ENCODE assay signal across 13 cellular contexts in the genomic region with DNA sequence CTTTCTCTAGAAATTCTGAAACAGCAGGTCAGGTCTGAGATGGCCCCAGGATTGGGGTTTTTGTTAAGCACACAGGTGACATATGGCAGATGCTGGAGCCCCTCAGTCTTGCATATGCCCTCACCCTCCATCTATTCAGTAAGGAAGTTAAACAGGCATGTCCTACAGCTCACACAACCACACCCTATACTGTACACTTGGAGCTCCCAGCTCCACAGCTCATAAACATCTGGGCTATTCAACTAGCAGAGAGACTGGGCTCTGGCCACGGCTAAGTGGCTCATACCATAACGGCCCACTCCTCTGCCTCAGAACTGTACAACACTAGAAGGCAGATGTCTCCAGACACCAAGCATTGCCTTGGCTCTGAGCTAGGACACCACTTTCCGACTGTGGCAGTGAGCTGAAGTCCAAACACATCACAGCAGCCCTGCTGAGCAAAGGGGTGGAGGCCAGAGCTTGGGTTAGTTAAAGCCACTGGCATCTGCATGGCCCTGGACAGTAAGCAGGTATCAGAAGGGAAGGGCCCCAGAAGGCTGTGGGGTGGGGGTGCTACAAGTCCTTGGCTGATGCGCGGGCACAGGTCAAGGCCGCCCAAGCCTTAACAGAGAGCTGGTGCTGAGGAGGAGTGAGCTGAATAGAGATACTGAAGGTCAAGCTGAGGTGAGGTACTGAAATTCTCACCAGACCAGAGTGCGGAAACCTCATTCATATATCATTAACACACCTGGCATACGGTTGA.
DNase-seq lines count a peak whose midpoint lies in the region; ATAC-seq and TF ChIP-seq lines count a peak whose summit lies in the region.
"Had no signal": no experiment of that assay in that cellular context is flagged by ENCODE, and none has a peak within 500 bp of the region (broad histone marks: within the 10 kb centered on the region; RNA-seq: fewer than 3 reads in every experiment).

No MANE protein-coding gene starts in this region.

- H3K27me3 ChIP-seq in CD8-positive, alpha-beta T cell (ENCODE audit: insufficient read depth, low read length): no peaks in the 10 kb centered on the region

- no peak for TF ChIP-seq CTCF in fibroblast of villous mesenchyme (IDR thresholded peaks at IDR 0.05; ENCODE audit: insufficient read depth, low read depth, low read length)
- TF ChIP-seq CTCF in CD8-positive, alpha-beta T cell (IDR thresholded peaks at IDR 0.05): no peak

- peaks cover 2% of the 10 kb centered on the region for H3K4me1 Mint-ChIP-seq in CD8-positive, alpha-beta T cell (ENCODE audit: low read depth)
- peaks cover 3% of the 10 kb centered on the region for H3K4me1 Mint-ChIP-seq in activated naive CD4-positive, alpha-beta T cell treated with anti-CD3 and anti-CD28 coated beads, Interleukin-2, amount 10 ng/mL, durations not matched to agents 7 days and 5 days

- H3K9me3 Mint-ChIP-seq in CD8-positive, alpha-beta T cell: no peaks in the 10 kb centered on the region
- no peaks in the 10 kb centered on the region for H3K9me3 Mint-ChIP-seq in activated naive CD4-positive, alpha-beta T cell treated with anti-CD3 and anti-CD28 coated beads, Interleukin-2, amount 10 ng/mL, durations not matched to agents 7 days and 5 days
- H3K9me3 Mint-ChIP-seq: activated CD4-positive, alpha-beta memory T cell treated with anti-CD3 and anti-CD28 coated beads, Interleukin-2, amount 10 ng/mL, durations not matched to agents 7 days and 5 days; CD4-positive, alpha-beta T cell; naive thymus-derived CD4-positive, alpha-beta T cell had no signal

- POLR2A ChIA-PET in CD8-positive, alpha-beta T cell (lab: Charles Lee): no interaction called here

- no peak overlapping the region for H3K4me3 Mint-ChIP-seq in CD8-positive, alpha-beta T cell
- no peak overlapping the region for H3K4me3 Mint-ChIP-seq in activated naive CD4-positive, alpha-beta T cell treated with anti-CD3 and anti-CD28 coated beads, Interleukin-2, amount 10 ng/mL, durations not matched to agents 7 days and 5 days
- H3K4me3 Mint-ChIP-seq: activated CD4-positive, alpha-beta memory T cell treated with anti-CD3 and anti-CD28 coated beads, Interleukin-2, amount 10 ng/mL, durations not matched to agents 7 days and 5 days; activated naive CD8-positive, alpha-beta T cell; CD4-positive, alpha-beta T cell; naive thymus-derived CD4-positive, alpha-beta T cell had no signal

- no peaks in the 10 kb centered on the region for H3K36me3 ChIP-seq in CD8-positive, alpha-beta T cell (ENCODE audit: insufficient read depth, low read length)

- no peak overlapping the region for H3K27ac Mint-ChIP-seq in CD8-positive, alpha-beta T cell
- H3K27ac Mint-ChIP-seq in activated naive CD4-positive, alpha-beta T cell treated with anti-CD3 and anti-CD28 coated beads, Interleukin-2, amount 10 ng/mL, durations not matched to agents 7 days and 5 days: no peak overlapping the region
- H3K27ac Mint-ChIP-seq: activated CD4-positive, alpha-beta memory T cell treated with anti-CD3 and anti-CD28 coated beads, Interleukin-2, amount 10 ng/mL, durations not matched to agents 7 days and 5 days; activated naive CD8-positive, alpha-beta T cell; CD4-positive, alpha-beta T cell; naive thymus-derived CD4-positive, alpha-beta T cell had no signal

- intact Hi-C loops in CD8-positive, alpha-beta T cell (cut with DNase I, micrococcal nuclease): no loop called here

- ATAC-seq in GM18867 (IDR thresholded peaks at IDR 0.05; ENCODE audit: unreplicated experiment) (peak; percentile 46), GM21526 (IDR thresholded peaks at IDR 0.05; ENCODE audit: low FRiP score, unreplicated experiment) (peak; percentile 29), HG03280 (IDR thresholded peaks at IDR 0.05; ENCODE audit: unreplicated experiment) (peak; percentile 14)
- no peak for ATAC-seq in CD8-positive, alpha-beta T cell
- ATAC-seq: naive thymus-derived CD4-positive, alpha-beta T cell had no signal

- H3K4me1 ChIP-seq in CD8-positive, alpha-beta T cell (ENCODE audit: insufficient read depth, low read length): no peaks in the 10 kb centered on the region

- CTCF ChIA-PET in CD8-positive, alpha-beta T cell (lab: Charles Lee): interaction anchor here (0.6 to 1.2 kb wide), 3 partner anchors 13 to 113 kb away, joined by 3 to 4 read pairs (median 3); no protein-coding TSS in a partner anchor
- CTCF ChIA-PET in activated naive CD4-positive, alpha-beta T cell treated with anti-CD3 and anti-CD28 coated beads, Interleukin-2, amount 10 ng/mL, durations not matched to agents 7 days and 5 days (lab: Charles Lee): no interaction called here

- H3K27me3 Mint-ChIP-seq in CD8-positive, alpha-beta T cell (ENCODE audit: low read depth): no peaks in the 10 kb centered on the region
- H3K27me3 Mint-ChIP-seq in activated naive CD4-positive, alpha-beta T cell treated with anti-CD3 and anti-CD28 coated beads, Interleukin-2, amount 10 ng/mL, durations not matched to agents 7 days and 5 days: no peaks in the 10 kb centered on the region
- H3K27me3 Mint-ChIP-seq: activated CD4-positive, alpha-beta memory T cell treated with anti-CD3 and anti-CD28 coated beads, Interleukin-2, amount 10 ng/mL, durations not matched to agents 7 days and 5 days; activated naive CD8-positive, alpha-beta T cell; CD4-positive, alpha-beta T cell; naive thymus-derived CD4-positive, alpha-beta T cell had no signal

- no peak overlapping the region for H3K27ac ChIP-seq in CD8-positive, alpha-beta T cell (ENCODE audit: low read depth, low read length)

- DNase-seq in fibroblast of villous mesenchyme (ENCODE audit: low read depth) (peak; percentile 34), NCI-H1417 treated with DMSO at 0.1 percent for 48 hours (lab: John Stamatoyannopoulos, UW) (no peak), NCI-H526 treated with DMSO at 0.1 percent for 48 hours (lab: John Stamatoyannopoulos, UW) (no peak)
- no peak for DNase-seq in CD8-positive, alpha-beta T cell
- no peak for DNase-seq in activated naive CD4-positive, alpha-beta T cell treated with anti-CD3 and anti-CD28 coated beads, Interleukin-2, amount 10 ng/mL, durations not matched to agents 7 days and 5 days
- DNase-seq: activated CD4-positive, alpha-beta memory T cell treated with anti-CD3 and anti-CD28 coated beads, Interleukin-2, amount 10 ng/mL, durations not matched to agents 7 days and 5 days; CD4-positive, alpha-beta T cell; naive thymus-derived CD4-positive, alpha-beta T cell; NCI-H1694 had no signal

- no peaks in the 10 kb centered on the region for H3K9me3 ChIP-seq in CD8-positive, alpha-beta T cell (ENCODE audit: low read length)

- peaks cover 15% of the 10 kb centered on the region for H3K36me3 Mint-ChIP-seq in CD8-positive, alpha-beta T cell
- peaks cover 3% of the 10 kb centered on the region for H3K36me3 Mint-ChIP-seq in activated naive CD4-positive, alpha-beta T cell treated with anti-CD3 and anti-CD28 coated beads, Interleukin-2, amount 10 ng/mL, durations not matched to agents 7 days and 5 days

- no peak overlapping the region for H3K4me3 ChIP-seq in fibroblast of villous mesenchyme (ENCODE audit: low read depth, low read length)
- H3K4me3 ChIP-seq in CD8-positive, alpha-beta T cell (ENCODE audit: low read depth, low read length): no peak overlapping the region
